ENCODE assay signal across 8 cellular contexts in genomic region chr11:130002352-130002845, GRCh38. TPM values are rescaled to one million over a fixed set of nuclear protein-coding genes. Genes with fewer than 3 reads are reported as not detected.
DNase-seq lines count a peak whose midpoint lies in the region; ATAC-seq, FAIRE-seq and TF ChIP-seq lines count a peak whose summit lies in the region.

PRDM10 (minus strand) TSS chr11:130002835; CDS start chr11:129960964, 41,871 bp downstream.

- H3K27ac ChIP-seq in A549 (peak within 1 kb of the TSS; percentile 99 to 100), kidney (ENCODE audit: low read depth in 2 of 2, low read length in 2 of 2) (peak within 1 kb of the TSS; percentile 99)

- H3K36me3 Mint-ChIP-seq in central memory CD8-positive, alpha-beta T cell (ENCODE audit: insufficient read depth): peaks cover 14% of the 10 kb centered on the region

- no peak for TF ChIP-seq RAD21 in A549 (conservative IDR thresholded peaks at IDR 0.05 in 1 of 2, IDR thresholded peaks at IDR 0.05 in 1 of 2)

- DNase-seq in A549 (ENCODE audit: low read depth in 1 of 2, low spot score in 1 of 2): peak; percentile 77 to 91
- peak; percentile 85 for DNase-seq in NCI-H2196 treated with DMSO at 0.1 percent for 48 hours (lab: John Stamatoyannopoulos, UW; ENCODE audit: unreplicated experiment)
- peak; percentile 84 for DNase-seq in activated CD4-positive, CD25-positive, alpha-beta regulatory T cell treated with anti-CD3 and anti-CD28 coated beads, Interleukin-2, amount 50 U/mL, for 16 hours (ENCODE audit: low read depth, low spot score)
- DNase-seq in central memory CD8-positive, alpha-beta T cell (ENCODE audit: low spot score in 2 of 2): peak; percentile 91 to 92
- peak; percentile 97 for DNase-seq in kidney
- peak; percentile 84 for DNase-seq in stimulated activated CD4-positive, alpha-beta T cell treated with anti-CD3 and anti-CD28 coated beads, Interleukin-15, amount 100 ng/mL, for 48 hours (ENCODE audit: low read depth in 2 of 2)

- POLR2A ChIA-PET in A549 (lab: Yijun Ruan, JAX): interaction anchor here (0.5 to 3.2 kb wide), 35 partner anchors 10 to 1609 kb away, joined by 3 to 53 read pairs (median 4); partner anchors contain the start of gene APLP2

- H3K9me3 ChIP-seq in A549 (no peaks in the 10 kb centered on the region), kidney (ENCODE audit: control insufficient read depth in 1 of 2, low read length in 2 of 2) (no peaks in the 10 kb centered on the region)

- no peaks in the 10 kb centered on the region for H3K36me3 ChIP-seq in kidney (ENCODE audit: control insufficient read depth in 1 of 2, insufficient read depth in 2 of 2, low read length in 2 of 2)

- H3K4me1 Mint-ChIP-seq in central memory CD8-positive, alpha-beta T cell: peaks cover 34% of the 10 kb centered on the region

- 0% methylated on average over 7 of the region's 33 CpGs for WGBS in A549 (ENCODE audit: missing lambda C conversion rate)

- H3K4me3 Mint-ChIP-seq in central memory CD8-positive, alpha-beta T cell: peak within 1 kb of the TSS; percentile 96

- H3K9ac ChIP-seq in kidney (ENCODE audit: low read length in 2 of 2): peak within 1 kb of the TSS; percentile 75 to 92

- no peaks in the 10 kb centered on the region for H3K9me3 Mint-ChIP-seq in central memory CD8-positive, alpha-beta T cell

- ATAC-seq in A549: peak; percentile 71 to 78
- ATAC-seq in GM18861 (IDR thresholded peaks at IDR 0.05; ENCODE audit: unreplicated experiment): peak; percentile 17
- ATAC-seq in HG03066 (IDR thresholded peaks at IDR 0.05; ENCODE audit: low read depth, unreplicated experiment): peak; percentile 43
- peak; percentile 66 for ATAC-seq in central memory CD8-positive, alpha-beta T cell (replicated peaks; ENCODE audit: extremely low read depth, poor library complexity, severe bottlenecking)

- H3K4me2 ChIP-seq in A549: peak within 1 kb of the TSS; percentile 74

- no peak for FAIRE-seq in A549 (lab: Jason Lieb, UNC)
- FAIRE-seq in kidney (lab: Jason Lieb, UNC): no peak

- intact Hi-C loops in kidney (cut with DNase I): no loop called here

- TF ChIP-seq CTCF in A549 (IDR thresholded peaks at IDR 0.05) (no peak), kidney (IDR thresholded peaks at IDR 0.05; ENCODE audit: borderline replicate concordance, extremely low read depth, insufficient read depth) (no peak)

- no peaks in the 10 kb centered on the region for H3K27me3 Mint-ChIP-seq in central memory CD8-positive, alpha-beta T cell

- peak within 1 kb of the TSS; percentile 100 for H3K27ac Mint-ChIP-seq in central memory CD8-positive, alpha-beta T cell (ENCODE audit: low read depth)

- peaks cover 19% of the 10 kb centered on the region for H3K4me1 ChIP-seq in A549
- peaks cover 2 to 3% of the 10 kb centered on the region in 2 donors for H3K4me1 ChIP-seq in kidney (ENCODE audit: control insufficient read depth in 1 of 2, insufficient read depth in 1 of 2, low read depth in 1 of 2, low read length in 2 of 2)

- no peak for TF ChIP-seq EP300 in A549 (IDR thresholded peaks at IDR 0.05)

- CTCF ChIA-PET in A549 (lab: Yijun Ruan, JAX): interaction anchor here (1.1 to 1.5 kb wide), 4 partner anchors 79 to 130 kb away, joined by 3 to 6 read pairs (median 4); no protein-coding TSS in a partner anchor

- peak; percentile 73 for TF ChIP-seq POLR2A in A549 (IDR thresholded peaks at IDR 0.05; ENCODE audit: low read length)

- H3K4me3 ChIP-seq in A549 (peak within 1 kb of the TSS; percentile 63), kidney (ENCODE audit: low read length in 2 of 2) (peak within 1 kb of the TSS; percentile 81 to 83)

TF ChIP-seq in A549, 52 proteins besides CTCF, POLR2A, EP300 and RAD21:
- peak; percentile 52 for TF ChIP-seq BHLHE40 (IDR thresholded peaks at IDR 0.05; ENCODE audit: low read depth, low read length)
- peak; percentile 71 for TF ChIP-seq GATA3 (IDR thresholded peaks at IDR 0.05; ENCODE audit: borderline replicate concordance)
- TF ChIP-seq SREBF2 (IDR thresholded peaks at IDR 0.05): no peak
- TF ChIP-seq TFCP2L1 (CRISPR knock-in tag; IDR thresholded peaks at IDR 0.05): no peak
- peak in 1 of 2 experiments; percentile 84; a peak in 2 of 5 replicates for TF ChIP-seq JUN (IDR thresholded peaks at IDR 0.05)
- TF ChIP-seq BCL3 (IDR thresholded peaks at IDR 0.05): 0 out of 3 replicates have a peak, but pooled peaks have one; percentile 2
TF ChIP-seq in A549: peak in this region for 4.

RNA-seq across cellular contexts. Expression of gene PRDM10, which starts in this region (rescaled TPM):
- polyA plus RNA-seq in A549 (2011; rRNA removed) (4.0 and 5.5 TPM in 2 replicates), A549 (2017; fragmentation: RNase III; extraction: RNeasy Plus Mini Kit Qiagen cat#74134 plus additional on column Dnase treatment) (2.8 to 3.1 TPM (median 2.8 TPM) in 3 replicates), kidney (ENCODE audit: insufficient read depth, low read depth, low replicate concordance) (1.5 TPM)
- polyA plus RNA-seq in A549 (2012; cell fraction: cytosol; rRNA removed): 2.1 and 2.4 TPM in 2 replicates
- 7.9 and 8.8 TPM in 2 replicates for polyA plus RNA-seq in A549 (2012; cell fraction: nucleus; rRNA removed)
- 14.6 and 23.4 TPM in 2 replicates for polyA minus RNA-seq in A549 (2011; rRNA and poly(A)+ RNA removed)
- total RNA-seq in kidney: 8.0 TPM

Comparison
In these comparisons a context has a peak if more than half of its experiments do, and no peak if none do; other contexts are left out.
1. Peak in every context shown above with its lines: DNase-seq, ATAC-seq, H3K4me3 ChIP-seq and H3K27ac ChIP-seq.
2. ATAC-seq: peak in every context shown above with its lines; median percentile 74 in A549; 66 in central memory CD8-positive, alpha-beta T cell; 43 in HG03066; 17 in GM18861.